Comparison of ENCODE assay signal across 1 cellular context in the genomic region with DNA sequence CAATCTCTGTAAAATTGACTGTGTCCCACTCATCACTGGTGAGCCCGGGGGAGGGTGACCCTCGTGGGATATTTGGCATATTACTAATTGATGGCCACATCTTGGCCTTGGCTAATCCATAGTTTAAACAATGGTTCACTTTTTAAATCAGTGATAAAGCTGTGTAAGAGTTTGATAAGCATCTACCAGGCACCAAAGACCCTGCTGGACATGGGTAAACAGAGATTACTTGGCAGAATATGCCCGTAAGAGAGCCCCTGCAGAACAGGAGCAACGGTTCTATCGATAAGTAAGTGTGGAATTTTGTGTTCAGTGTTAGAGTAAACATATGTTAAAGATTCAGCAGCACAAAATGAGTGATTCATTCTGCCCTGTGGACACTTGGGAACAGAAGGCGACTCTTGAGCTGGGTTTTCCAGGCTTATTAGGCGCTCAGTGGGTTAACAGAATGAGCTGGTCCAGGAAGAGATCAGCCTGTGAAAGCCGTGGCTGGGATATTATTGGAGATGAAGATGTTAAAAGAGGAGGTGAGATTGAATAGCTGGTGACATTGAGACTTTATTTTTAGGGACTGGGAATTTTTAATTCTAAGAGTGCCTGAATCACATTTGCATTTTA.
TF ChIP-seq lines count a peak whose summit lies in the region.

No MANE protein-coding gene starts in this region.

TF ChIP-seq in K562, 482 proteins besides CTCF, POLR2A, EP300 and RAD21:
- TF ChIP-seq CREM (IDR thresholded peaks at IDR 0.05; ENCODE audit: low read depth), result no peak
- TF ChIP-seq, protein P1, sequence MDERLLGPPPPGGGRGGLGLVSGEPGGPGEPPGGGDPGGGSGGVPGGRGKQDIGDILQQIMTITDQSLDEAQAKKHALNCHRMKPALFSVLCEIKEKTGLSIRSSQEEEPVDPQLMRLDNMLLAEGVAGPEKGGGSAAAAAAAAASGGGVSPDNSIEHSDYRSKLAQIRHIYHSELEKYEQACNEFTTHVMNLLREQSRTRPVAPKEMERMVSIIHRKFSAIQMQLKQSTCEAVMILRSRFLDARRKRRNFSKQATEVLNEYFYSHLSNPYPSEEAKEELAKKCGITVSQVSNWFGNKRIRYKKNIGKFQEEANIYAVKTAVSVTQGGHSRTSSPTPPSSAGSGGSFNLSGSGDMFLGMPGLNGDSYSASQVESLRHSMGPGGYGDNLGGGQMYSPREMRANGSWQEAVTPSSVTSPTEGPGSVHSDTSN (CRISPR knock-in tag; IDR thresholded peaks at IDR 0.05; ENCODE audit: low read depth), result no peak
- TF ChIP-seq, protein P1 (tag; conservative IDR thresholded peaks at IDR 0.05; ENCODE audit: low read depth), result no peak
